ENCODE assay signal across 8 cellular contexts in genomic region chr7:7967909-7968543, GRCh38. TPM values are rescaled to one million over a fixed set of nuclear protein-coding genes. Genes with fewer than 3 reads are reported as not detected.
A peak's percentile ranks its signal among the peaks of the same experiment; 100 is the strongest.
DNase-seq lines count a peak whose midpoint lies in the region; ATAC-seq and TF ChIP-seq lines count a peak whose summit lies in the region.

No MANE protein-coding gene starts in this region.

- TF ChIP-seq CTCF in cardiac muscle cell (IDR thresholded peaks at IDR 0.05; ENCODE audit: low read depth, low read length), result no peak
- peak in 1 of 6 experiments; percentile 7 for TF ChIP-seq CTCF in adrenal gland (IDR thresholded peaks at IDR 0.05)
- TF ChIP-seq CTCF in lower leg skin (IDR thresholded peaks at IDR 0.05), result no peak

- H3K4me3 ChIP-seq in cardiac muscle cell (peak overlapping the region; percentile 69), adrenal gland (peak overlapping the region; percentile 43 to 98 (median 84)), lower leg skin (ENCODE audit: low read depth, poor library complexity, severe bottlenecking) (peak overlapping the region; percentile 32), urinary bladder (ENCODE audit: low read depth, low read length) (peak overlapping the region; percentile 95)

- ATAC-seq in HG02885 (IDR thresholded peaks at IDR 0.05; ENCODE audit: poor library complexity, unreplicated experiment), result no peak
- ATAC-seq in HG02571 (IDR thresholded peaks at IDR 0.05; ENCODE audit: unreplicated experiment), result no peak

- H3K27me3 ChIP-seq in cardiac muscle cell (no peaks in the 10 kb centered on the region), adrenal gland (no peaks in the 10 kb centered on the region)

- H3K27ac ChIP-seq in cardiac muscle cell, result no peak overlapping the region
- H3K27ac ChIP-seq in adrenal gland, result peak overlapping the region in 4 of 5 donors; percentile 33 to 96 (median 92)
- H3K27ac ChIP-seq in urinary bladder (ENCODE audit: low read depth), result no peak overlapping the region

- WGBS in adrenal gland, 4 donors, result 2 to 6% (median 3%) methylated on average over 5 to 13 of the region's 13 CpGs
- 1 to 2% methylated on average over 13 of the region's 13 CpGs for WGBS in lower leg skin, 2 donors
- 5% methylated on average over 13 of the region's 13 CpGs for WGBS in urinary bladder

- H3K36me3 ChIP-seq in cardiac muscle cell, result no peaks in the 10 kb centered on the region
- no peaks in the 10 kb centered on the region for H3K36me3 ChIP-seq in adrenal gland (replicated peaks in 1 of 2)
- H3K36me3 ChIP-seq in urinary bladder (ENCODE audit: insufficient read depth), result no peaks in the 10 kb centered on the region

- H3K9me3 ChIP-seq in cardiac muscle cell (ENCODE audit: low read depth), result no peaks in the 10 kb centered on the region
- H3K9me3 ChIP-seq in adrenal gland (replicated peaks in 1 of 3), result no peaks in the 10 kb centered on the region

- intact Hi-C loops in cardiac septum (cut with DNase I), result loop anchor here (2.0 to 10.0 kb wide), 3 partner anchors 203 to 329 kb away; no protein-coding TSS in a partner anchor
- intact Hi-C loops in adrenal gland (cut with DNase I), result no loop called here
- intact Hi-C loops in lower leg skin (cut with DNase I; ENCODE audit: low total_unique reads), result no loop called here

- TF ChIP-seq POLR2A in adrenal gland (IDR thresholded peaks at IDR 0.05), result no peak
- no peak for TF ChIP-seq POLR2A in lower leg skin (IDR thresholded peaks at IDR 0.05)

- DNase-seq in cardiac muscle cell (ENCODE audit: low read depth in 1 of 2, low spot score in 1 of 2), result no peak
- no peak for DNase-seq in cardiac septum (ENCODE audit: low spot score)
- DNase-seq in adrenal gland, result no peak
- no peak for DNase-seq in lower leg skin (ENCODE audit: low spot score in 2 of 2)
- no peak for DNase-seq in germinal center (ENCODE audit: low spot score)

- H3K4me1 ChIP-seq in cardiac muscle cell (ENCODE audit: low read depth) (peaks cover 14% of the 10 kb centered on the region), adrenal gland (replicated peaks in 1 of 2) (peaks cover 3 to 30% of the 10 kb centered on the region in 2 donors), urinary bladder (ENCODE audit: insufficient read depth) (no peaks in the 10 kb centered on the region)

RNA-seq across cellular contexts. Expression of gene GLCCI1, which starts 0.6 kb away (rescaled TPM):
- total RNA-seq in cardiac muscle cell (4.1 and 8.6 TPM in 2 replicates), cardiac septum (5.1 TPM), adrenal gland (10 to 100 TPM in 3 of 8 donors, 1 to 10 TPM in 5; 2.4 to 23.6 (median 8.9) TPM), lower leg skin (10 to 100 TPM; 17.5 to 27.1 (median 20.7) TPM), urinary bladder (33.4 TPM)
- polyA plus RNA-seq in cardiac muscle cell (16.4 and 29.1 TPM in 2 replicates), adrenal gland (1 to 10 TPM; 3.8 to 7.6 (median 7.2) TPM), urinary bladder (5.0 TPM)

Comparison
In these comparisons a context has a peak if more than half of its experiments do, and no peak if none do; other contexts are left out.
1. H3K27ac ChIP-seq: peak in adrenal gland (4 of 5); none in cardiac muscle cell (single experiment) and urinary bladder (single experiment).
2. H3K4me3 ChIP-seq: peak in every context shown above with its lines; median percentile 95 in urinary bladder; 84 in adrenal gland; 69 in cardiac muscle cell; 32 in lower leg skin.